18 cellular contexts compared by ENCODE assay signal in genomic region chr11:119506436-119506835, GRCh38.
DNase-seq lines count a peak whose midpoint lies in the region; ATAC-seq and TF ChIP-seq lines count a peak whose summit lies in the region.
"Had no signal": no experiment of that assay in that cellular context is flagged by ENCODE, and none has a peak within 500 bp of the region (broad histone marks: within the 10 kb centered on the region; RNA-seq: fewer than 3 reads in every experiment).

No MANE protein-coding gene starts in this region.

- H3K4me1 Mint-ChIP-seq in brain (peaks cover 58% of the 10 kb centered on the region), glutamatergic neuron (ENCODE audit: low read depth, unreplicated experiment) (peaks cover 21% of the 10 kb centered on the region)

- H3K36me3 Mint-ChIP-seq in brain (no peaks in the 10 kb centered on the region), glutamatergic neuron (ENCODE audit: unreplicated experiment) (peaks cover 5% of the 10 kb centered on the region)
- H3K36me3 Mint-ChIP-seq: IgD-negative memory B cell had no signal

- ATAC-seq in GM19324 (IDR thresholded peaks at IDR 0.05; ENCODE audit: low FRiP score, unreplicated experiment): no peak
- ATAC-seq in GM21447 (IDR thresholded peaks at IDR 0.05; ENCODE audit: unreplicated experiment): no peak
- no peak for ATAC-seq in HG02981 (IDR thresholded peaks at IDR 0.05; ENCODE audit: unreplicated experiment)
- no peak for ATAC-seq in GM18498 (IDR thresholded peaks at IDR 0.05; ENCODE audit: unreplicated experiment)

- H3K9me3 Mint-ChIP-seq in brain (peaks cover 0 to 25% (median 15%) of the 10 kb centered on the region in 5 experiments), glutamatergic neuron (ENCODE audit: unreplicated experiment) (peaks cover 6% of the 10 kb centered on the region)
- H3K9me3 Mint-ChIP-seq: IgD-negative memory B cell had no signal

- peak; percentile 33 for DNase-seq in BE2C
- peak; percentile 35 for DNase-seq in LHCN-M2 (ENCODE audit: low read depth)
- DNase-seq in glutamatergic neuron: no peak
- DNase-seq: AML-193, COR-L47, Karpas-422, MM.1S, NCI-H1105 treated with DMSO at 0.1 percent for 48 hours, NCI-H1694, NCI-H2081 treated with DMSO at 0.1 percent for 48 hours, SK-N-SH had no signal

- H3K36me3 ChIP-seq in BE2C: no peaks in the 10 kb centered on the region
- H3K36me3 ChIP-seq: HAP-1 had no signal

- H3K4me1 ChIP-seq in BE2C: peaks cover 36% of the 10 kb centered on the region
- H3K4me1 ChIP-seq: HAP-1 had no signal

- H3K27ac Mint-ChIP-seq in brain (peak overlapping the region in 3 of 5 experiments; percentile 76 to 88 (median 88)), glutamatergic neuron (ENCODE audit: unreplicated experiment) (peak overlapping the region; percentile 73)
- H3K27ac Mint-ChIP-seq: IgD-negative memory B cell had no signal

- H3K4me3 Mint-ChIP-seq in brain (peak overlapping the region in 1 of 5 experiments; percentile 26), glutamatergic neuron (ENCODE audit: unreplicated experiment) (no peak overlapping the region)

- no peaks in the 10 kb centered on the region for H3K9me3 ChIP-seq in BE2C
- H3K9me3 ChIP-seq: HAP-1, SK-N-SH had no signal

- TF ChIP-seq CTCF in BE2C (IDR thresholded peaks at IDR 0.05; ENCODE audit: low read depth, low read length): no peak
- no peak for TF ChIP-seq CTCF in brain (conservative IDR thresholded peaks at IDR 0.05)
- TF ChIP-seq CTCF in glutamatergic neuron (IDR thresholded peaks at IDR 0.05; ENCODE audit: partially characterized antibody, unreplicated experiment): no peak

- peak overlapping the region; percentile 14; the same call in 1 of the 2 replicates for H3K4me3 ChIP-seq in BE2C (ENCODE audit: low read depth, low read length)
- H3K4me3 ChIP-seq: HAP-1 had no signal

- no peaks in the 10 kb centered on the region for H3K27me3 Mint-ChIP-seq in brain
- H3K27me3 Mint-ChIP-seq in glutamatergic neuron (ENCODE audit: unreplicated experiment): peaks cover 11% of the 10 kb centered on the region

- no peaks in the 10 kb centered on the region for H3K27me3 ChIP-seq in BE2C
